Comparison of ENCODE assay signal across 9 cellular contexts in genomic region chrX:150483576-150483975, GRCh38.
"Had no signal": no experiment of that assay in that cellular context is flagged by ENCODE, and none has a peak within 500 bp of the region (broad histone marks: within the 10 kb centered on the region; RNA-seq: fewer than 3 reads in every experiment).

No MANE protein-coding gene starts in this region.

- H3K27ac Mint-ChIP-seq: T-helper 17 cell had no signal

- H3K4me1 ChIP-seq: body of pancreas, thyroid gland had no signal

- H3K27me3 ChIP-seq: body of pancreas, ovary, spleen, thyroid gland had no signal

- H3K4me3 ChIP-seq: body of pancreas, ovary, spleen, thyroid gland had no signal

- DNase-seq: activated CD8-positive, alpha-beta memory T cell treated with anti-CD3 and anti-CD28 coated beads, Interleukin-2, amount 50 U/mL, for 48 hours; activated effector memory CD4-positive, alpha-beta T cell treated with Interleukin-2 at 50 U/mL for 16 hours; hippocampal formation; ovary; SIG-M5; spleen; T-helper 17 cell; thyroid gland had no signal

- H3K27me3 Mint-ChIP-seq: T-helper 17 cell had no signal

- H3K9me3 ChIP-seq: body of pancreas, ovary, spleen, thyroid gland had no signal

- H3K27ac ChIP-seq: body of pancreas, ovary, spleen, thyroid gland had no signal

- H3K36me3 ChIP-seq: ovary, spleen, thyroid gland had no signal

- H3K4me3 Mint-ChIP-seq: T-helper 17 cell had no signal
